In the genomic region with DNA sequence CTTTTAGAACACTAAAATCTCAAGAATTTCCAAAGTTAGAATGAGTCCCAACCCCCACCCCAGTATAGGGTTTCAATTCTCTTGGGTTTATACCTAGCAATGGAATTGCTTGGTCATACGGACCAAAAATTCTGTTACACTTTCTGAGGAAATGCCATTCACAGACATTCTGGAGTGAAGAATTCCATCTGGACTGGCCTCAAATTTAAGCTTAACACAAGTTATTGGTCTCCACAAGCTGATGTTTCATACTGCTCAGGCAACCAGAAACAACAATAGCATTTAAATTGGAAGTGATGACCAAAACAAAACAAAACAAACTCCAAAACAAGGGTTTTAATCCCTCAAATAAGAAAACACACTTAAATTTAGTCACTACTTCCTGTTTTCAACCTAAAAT, we compare ENCODE assay signal across 19 cellular contexts. TPM values are rescaled to one million over a fixed set of nuclear protein-coding genes. Genes with fewer than 3 reads are reported as not detected.
A peak's percentile ranks its signal among the peaks of the same experiment; 100 is the strongest.
DNase-seq lines count a peak whose midpoint lies in the region; ATAC-seq and TF ChIP-seq lines count a peak whose summit lies in the region.
"Had no signal": no experiment of that assay in that cellular context is flagged by ENCODE, and none has a peak within 500 bp of the region (broad histone marks: within the 10 kb centered on the region; RNA-seq: fewer than 3 reads in every experiment).

No MANE protein-coding gene starts in this region.

- H3K27ac Mint-ChIP-seq in mesothelial cell of epicardium (peak overlapping the region; percentile 90), immature natural killer cell (no peak overlapping the region)
- H3K27ac Mint-ChIP-seq: CD4-positive, alpha-beta T cell had no signal

- TF ChIP-seq CTCF in coronary artery (IDR thresholded peaks at IDR 0.05) (no peak), mesothelial cell of epicardium (IDR thresholded peaks at IDR 0.05; ENCODE audit: unreplicated experiment) (no peak)

- H3K4me3 Mint-ChIP-seq in mesothelial cell of epicardium (no peak overlapping the region), immature natural killer cell (no peak overlapping the region)
- H3K4me3 Mint-ChIP-seq: CD4-positive, alpha-beta T cell had no signal

- no peak for ATAC-seq in GM18511 (IDR thresholded peaks at IDR 0.05; ENCODE audit: unreplicated experiment)
- ATAC-seq: A549, HepG2 had no signal

- peak overlapping the region; percentile 6 for H3K4me3 ChIP-seq in coronary artery
- H3K4me3 ChIP-seq: A549 had no signal

- H3K36me3 Mint-ChIP-seq in mesothelial cell of epicardium, result no peaks in the 10 kb centered on the region
- no peaks in the 10 kb centered on the region for H3K36me3 Mint-ChIP-seq in immature natural killer cell

- peak overlapping the region in 1 of 2 donors; percentile 66 for H3K27ac ChIP-seq in coronary artery
- H3K27ac ChIP-seq: A549, RWPE1 had no signal

- H3K27me3 Mint-ChIP-seq in mesothelial cell of epicardium (ENCODE audit: low read depth) (no peaks in the 10 kb centered on the region), immature natural killer cell (ENCODE audit: low read depth in 3 of 3) (peaks cover 2 to 14% (median 4%) of the 10 kb centered on the region in 3 donors)
- H3K27me3 Mint-ChIP-seq: CD4-positive, alpha-beta T cell had no signal

- H3K4me1 Mint-ChIP-seq in mesothelial cell of epicardium, result peaks cover 65% of the 10 kb centered on the region
- no peaks in the 10 kb centered on the region for H3K4me1 Mint-ChIP-seq in immature natural killer cell

- DNase-seq in AG20443 (ENCODE audit: low spot score) (peak; percentile 8), MV-4-11 (lab: John Stamatoyannopoulos, UW) (peak; percentile 18), coronary artery (ENCODE audit: low spot score) (no peak), mesothelial cell of epicardium (ENCODE audit: low spot score in 2 of 2, unreplicated experiment in 2 of 2) (no peak), immature natural killer cell (no peak), mesenteric fat pad (ENCODE audit: low spot score) (no peak), DMS79 (lab: John Stamatoyannopoulos, UW) (no peak)
- DNase-seq: Calu3; CD4-positive, alpha-beta T cell; DMS79 treated with DMSO at 0.1 percent for 48 hours; GDM1; NCI-H1417 treated with DMSO at 0.1 percent for 48 hours; NCI-H2081 treated with DMSO at 0.1 percent for 48 hours; NCI-H526; NK-92 treated with Interleukin-12 subunit alpha and Interleukin-12 subunit beta, amount 100 ng/mL, for 24 hours had no signal

- H3K9me3 Mint-ChIP-seq in mesothelial cell of epicardium, result no peaks in the 10 kb centered on the region
- H3K9me3 Mint-ChIP-seq in immature natural killer cell, result no peaks in the 10 kb centered on the region
- H3K9me3 Mint-ChIP-seq: CD4-positive, alpha-beta T cell had no signal

RNA-seq across cellular contexts. Expression of a gene that starts 51.1 kb away (rescaled TPM):
- total RNA-seq in mesothelial cell of epicardium (43.4 to 46.9 TPM (median 44.8 TPM) in 3 replicates), mesenteric fat pad (9.5 TPM)
- not detected for polyA plus RNA-seq in immature natural killer cell
- total RNA-seq: CD4-positive, alpha-beta T cell had no signal

Comparison
In these comparisons a context has a peak if more than half of its experiments do, and no peak if none do; other contexts are left out.
1. DNase-seq: peak in AG20443 (single experiment) and MV-4-11 (single experiment); none in coronary artery (single experiment), mesothelial cell of epicardium (0 of 2), immature natural killer cell (0 of 3), mesenteric fat pad (single experiment) and DMS79 (single experiment).